ENCODE assay signal across 9 cellular contexts in genomic region chr6:125985967-125986294, GRCh38. TPM values are rescaled to one million over a fixed set of nuclear protein-coding genes. Genes with fewer than 3 reads are reported as not detected.
DNase-seq lines count a peak whose midpoint lies in the region; ATAC-seq and TF ChIP-seq lines count a peak whose summit lies in the region.
"Had no signal": no experiment of that assay in that cellular context is flagged by ENCODE, and none has a peak within 500 bp of the region (broad histone marks: within the 10 kb centered on the region; RNA-seq: fewer than 3 reads in every experiment).

No MANE protein-coding gene starts in this region.

- H3K4me3 ChIP-seq in mammary epithelial cell (replicated peaks in 1 of 3; ENCODE audit: insufficient read depth in 1 of 3, low read depth in 2 of 3, low read length in 3 of 3) (peak overlapping the region; percentile 52 to 91 (median 84)), lower lobe of right lung (peak overlapping the region; percentile 85), transverse colon (peak overlapping the region; percentile 44 to 91 (median 74))

- H3K9ac ChIP-seq in mammary epithelial cell (ENCODE audit: insufficient read depth, low read length), result peak overlapping the region; percentile 93

- H3K9me3 ChIP-seq in mammary epithelial cell (replicated peaks; ENCODE audit: insufficient read depth, low read length) (no peaks in the 10 kb centered on the region), lower lobe of right lung (no peaks in the 10 kb centered on the region), transverse colon (no peaks in the 10 kb centered on the region)

- H3K27me3 Mint-ChIP-seq in activated naive CD8-positive, alpha-beta T cell treated with anti-CD3 and anti-CD28 coated beads for 36 hours, result no peaks in the 10 kb centered on the region

- H3K4me2 ChIP-seq in mammary epithelial cell (ENCODE audit: insufficient read depth, low read depth, low read length), result peak overlapping the region; percentile 85

- H4K20me1 ChIP-seq in mammary epithelial cell (ENCODE audit: insufficient read depth, low read length), result no peaks in the 10 kb centered on the region

- peak overlapping the region; percentile 97 for H2AFZ ChIP-seq in mammary epithelial cell (ENCODE audit: low read depth, low read length)

- no peak for TF ChIP-seq POLR2A in transverse colon (IDR thresholded peaks at IDR 0.05)

- peaks cover 47% of the 10 kb centered on the region for H3K79me2 ChIP-seq in mammary epithelial cell (ENCODE audit: insufficient read depth, low read length)

- peak overlapping the region; percentile 87 for H3K27ac ChIP-seq in mammary epithelial cell (ENCODE audit: insufficient read depth, low read depth, low read length)
- H3K27ac ChIP-seq in lower lobe of right lung, result peak overlapping the region; percentile 86
- H3K27ac ChIP-seq in transverse colon, result peak overlapping the region; percentile 79 to 91 (median 80)

- DNase-seq in NCI-H2029 treated with DMSO at 0.1 percent for 48 hours (lab: John Stamatoyannopoulos, UW) (peak; percentile 69), NCI-H2029 (lab: John Stamatoyannopoulos, UW) (no peak), mammary epithelial cell (no peak), lower lobe of right lung (no peak), transverse colon (no peak), COLO668 (lab: John Stamatoyannopoulos, UW; ENCODE audit: unreplicated experiment) (no peak)
- no peak for DNase-seq in activated naive CD8-positive, alpha-beta T cell treated with anti-CD3 and anti-CD28 coated beads for 36 hours

- BruUV-seq in mammary epithelial cell (replicated peaks; lab: Mats Ljungman, UMichigan), result TSS peak; percentile 94

- H3K4me1 ChIP-seq in mammary epithelial cell (ENCODE audit: insufficient read depth, low read length) (peaks cover 12% of the 10 kb centered on the region), lower lobe of right lung (peaks cover 17% of the 10 kb centered on the region), transverse colon (peaks cover 2 to 37% (median 16%) of the 10 kb centered on the region in 4 donors)

- dilution Hi-C loops in mammary epithelial cell (cut with HindIII; ENCODE audit: low sequenced_read_pairs), result no loop called here

- H3K27me3 ChIP-seq in mammary epithelial cell (ENCODE audit: insufficient read depth, low read length) (no peaks in the 10 kb centered on the region), lower lobe of right lung (ENCODE audit: low read depth) (no peaks in the 10 kb centered on the region), transverse colon (no peaks in the 10 kb centered on the region)

- intact Hi-C loops in mammary epithelial cell (cut with micrococcal nuclease) (loop anchor here (5.0 kb wide), 1 partner anchor 356 kb away; the partner anchor contains the start of gene CENPW), lower lobe of right lung (cut with DNase I) (no loop called here), transverse colon (cut with DNase I; ENCODE audit: low total_unique reads) (no loop called here)

- in situ Hi-C loops in mammary epithelial cell (cut with MboI; ENCODE audit: low sequenced_read_pairs in 2 of 2), result no loop called here
- in situ Hi-C loops in transverse colon (cut with MboI; ENCODE audit: low pct_ligation_motif_present in 1 of 4, low pct_unique_long_range_greater_than_20kb in 1 of 4, low sequenced_read_pairs in 3 of 4), result no loop called here

- peaks cover 3% of the 10 kb centered on the region for H3K36me3 Mint-ChIP-seq in activated naive CD8-positive, alpha-beta T cell treated with anti-CD3 and anti-CD28 coated beads for 36 hours

- H3K27ac Mint-ChIP-seq in activated naive CD8-positive, alpha-beta T cell treated with anti-CD3 and anti-CD28 coated beads for 36 hours, result no peak overlapping the region
- H3K27ac Mint-ChIP-seq: T-helper 1 cell treated with Interleukin-12 subunit alpha and Interleukin-12 subunit beta and Interleukin-4 antibody, amounts not matched to agents 30 μg/mL and 1 μg/mL, for 36 hours had no signal

- 0% methylated on average over 2 of the region's 3 CpGs for WGBS in mammary epithelial cell (ENCODE audit: low coverage, missing lambda C conversion rate)
- 0 to 5% methylated on average over 2 to 3 of the region's 3 CpGs for WGBS in transverse colon (ENCODE audit: low coverage in 1 of 2), 2 donors

- no peak for ATAC-seq in lower lobe of right lung
- ATAC-seq in HG03457 (IDR thresholded peaks at IDR 0.05; ENCODE audit: unreplicated experiment), result no peak

- H3K9me3 Mint-ChIP-seq in activated naive CD8-positive, alpha-beta T cell treated with anti-CD3 and anti-CD28 coated beads for 36 hours, result no peaks in the 10 kb centered on the region
- H3K9me3 Mint-ChIP-seq: T-helper 1 cell treated with Interleukin-12 subunit alpha and Interleukin-12 subunit beta and Interleukin-4 antibody, amounts not matched to agents 30 μg/mL and 1 μg/mL, for 36 hours had no signal

- H3K4me1 Mint-ChIP-seq in activated naive CD8-positive, alpha-beta T cell treated with anti-CD3 and anti-CD28 coated beads for 36 hours, result peaks cover 14% of the 10 kb centered on the region

- no peaks in the 10 kb centered on the region for H3K36me3 ChIP-seq in mammary epithelial cell (ENCODE audit: insufficient read depth, low read length)
- H3K36me3 ChIP-seq in lower lobe of right lung, result peaks cover 10% of the 10 kb centered on the region
- no peaks in the 10 kb centered on the region for H3K36me3 ChIP-seq in transverse colon

- TF ChIP-seq EP300 in transverse colon (IDR thresholded peaks at IDR 0.05; ENCODE audit: low read depth), result no peak

- no peak for TF ChIP-seq CTCF in mammary epithelial cell (conservative IDR thresholded peaks at IDR 0.05 in 1 of 2, IDR thresholded peaks at IDR 0.05 in 1 of 2; ENCODE audit: extremely low read depth in 1 of 2, insufficient read depth in 1 of 2, low read depth in 1 of 2, low read length in 2 of 2)
- no peak for TF ChIP-seq CTCF in lower lobe of right lung (IDR thresholded peaks at IDR 0.05)
- TF ChIP-seq CTCF in transverse colon (IDR thresholded peaks at IDR 0.05), result no peak

- H3K4me3 Mint-ChIP-seq in activated naive CD8-positive, alpha-beta T cell treated with anti-CD3 and anti-CD28 coated beads for 36 hours, result no peak overlapping the region
- H3K4me3 Mint-ChIP-seq: T-helper 1 cell treated with Interleukin-12 subunit alpha and Interleukin-12 subunit beta and Interleukin-4 antibody, amounts not matched to agents 30 μg/mL and 1 μg/mL, for 36 hours had no signal

- CTCF ChIA-PET in mammary epithelial cell (lab: Charles Lee; ENCODE audit: low non-redundant PET), result interaction anchor here (0.6 to 1.0 kb wide), 2 partner anchors 30 to 603 kb away, joined by 5 to 7 read pairs; partner anchors contain the start of gene HINT3

RNA-seq across cellular contexts. Expression of gene TRMT11, which starts 0.4 kb away (rescaled TPM):
- total RNA-seq in mammary epithelial cell (10 to 100 TPM; 19.5 to 23.3 TPM), lower lobe of right lung (17.1 TPM), transverse colon (100 to 1,000 TPM in 1 of 4 donors, 10 to 100 TPM in 3; 23.6 to 152 (median 28.9) TPM)
- 14.8 TPM for polyA plus RNA-seq in mammary epithelial cell
- 2.7 TPM for polyA minus RNA-seq in mammary epithelial cell
- 10 to 100 TPM; 40.1 to 42.5 TPM for total RNA-seq in activated naive CD8-positive, alpha-beta T cell treated with anti-CD3 and anti-CD28 coated beads for 36 hours

RNA-seq across cellular contexts. Expression of gene HINT3, which starts 29.4 kb away (rescaled TPM):
- total RNA-seq in mammary epithelial cell, result 10 to 100 TPM; 13.3 to 23.5 TPM
- 0.94 TPM for polyA plus RNA-seq in mammary epithelial cell
- polyA minus RNA-seq in mammary epithelial cell, result 0.93 TPM
- 28.3 TPM for total RNA-seq in lower lobe of right lung
- total RNA-seq in transverse colon, result 10 to 100 TPM; 23.5 to 35.2 (median 30.7) TPM
- 1 to 10 TPM; 9.3 to 9.5 TPM for total RNA-seq in activated naive CD8-positive, alpha-beta T cell treated with anti-CD3 and anti-CD28 coated beads for 36 hours
